In genomic region chr9:14314929-14315753, GRCh38 we compare ENCODE assay signal across 8 cellular contexts. TPM values are rescaled to one million over a fixed set of nuclear protein-coding genes. Genes with fewer than 3 reads are reported as not detected.
DNase-seq lines count a peak whose midpoint lies in the region; ATAC-seq and TF ChIP-seq lines count a peak whose summit lies in the region.

No MANE protein-coding gene starts in this region.

- H3K79me2 ChIP-seq in PC-3 (ENCODE audit: low read length) = peaks cover 63% of the 10 kb centered on the region

- H3K9me2 ChIP-seq in PC-3 (replicated peaks; ENCODE audit: low read length) = no peaks in the 10 kb centered on the region

- H3K27ac ChIP-seq in PC-3 (ENCODE audit: low read length) (peak overlapping the region; percentile 93), gastrocnemius medialis (peak overlapping the region; percentile 92 to 99 (median 98))

- H3K27me3 ChIP-seq in PC-3 (ENCODE audit: low read length) (no peaks in the 10 kb centered on the region), gastrocnemius medialis (no peaks in the 10 kb centered on the region)

- ATAC-seq in HG03520 (IDR thresholded peaks at IDR 0.05; ENCODE audit: unreplicated experiment) (peak; percentile 34), PC-3 (peak; percentile 49), gastrocnemius medialis (peak; percentile 43 to 51), GM21526 (IDR thresholded peaks at IDR 0.05; ENCODE audit: low FRiP score, unreplicated experiment) (no peak)

- H3K9me3 ChIP-seq in PC-3 (ENCODE audit: low read length) (no peaks in the 10 kb centered on the region), gastrocnemius medialis (no peaks in the 10 kb centered on the region)

- POLR2A ChIA-PET in PC-3 (lab: Charles Lee; ENCODE audit: unreplicated experiment) = interaction anchor here (0.5 to 0.9 kb wide), 4 partner anchors 85 to 193 kb away, joined by 3 to 8 read pairs (median 5); no protein-coding TSS in a partner anchor

- intact Hi-C loops in PC-3 (cut with micrococcal nuclease) (loop anchor here (2.0 to 10.0 kb wide), 4 partner anchors 64 to 280 kb away; no protein-coding TSS in a partner anchor), gastrocnemius medialis (cut with DNase I; ENCODE audit: low total_unique reads) (loop anchor here (5.0 kb wide), 4 partner anchors 32 to 608 kb away; no protein-coding TSS in a partner anchor)

- TF ChIP-seq POLR2A in gastrocnemius medialis (IDR thresholded peaks at IDR 0.05) = peak; percentile 88 to 92

- no TSS peak for BruUV-seq in PC-3 (replicated peaks; lab: Mats Ljungman, UMichigan)

- CTCF ChIA-PET in PC-3 (lab: Charles Lee) = no interaction called here

- H3K4me2 ChIP-seq in PC-3 (ENCODE audit: low read length) = peak overlapping the region; percentile 89

- DNase-seq in ACHN (peak; percentile 89), GM13977 (ENCODE audit: low spot score) (peak; percentile 43), PC-3 (peak; percentile 85), cardiac fibroblast (ENCODE audit: low read depth in 2 of 2) (peak; percentile 92 to 97), iPS-NIHi7 (ENCODE audit: extremely low spot score) (peak; percentile 63), gastrocnemius medialis (peak; percentile 91 to 95)

- in situ Hi-C loops in ACHN (cut with HindIII; ENCODE audit: low pct_ligation_motif_present, low pct_unique_long_range_greater_than_20kb, low sequenced_read_pairs) (no loop called here), GM13977 (cut with MboI; ENCODE audit: low pct_unique_long_range_greater_than_20kb, low sequenced_read_pairs, unreplicated experiment) (no loop called here), gastrocnemius medialis (cut with MboI; ENCODE audit: low sequenced_read_pairs in 4 of 4) (loop anchor here in 1 of 4 donors (25.0 kb wide), 1 partner anchor 303 kb away; no protein-coding TSS in a partner anchor)

- H3K4me1 ChIP-seq in PC-3 (ENCODE audit: insufficient read depth, low read length) (peaks cover 35% of the 10 kb centered on the region), gastrocnemius medialis (peaks cover 40 to 43% of the 10 kb centered on the region in 2 donors)

- H2AFZ ChIP-seq in PC-3 (ENCODE audit: low read length) = peak overlapping the region; percentile 77

- TF ChIP-seq CTCF in GM13977 (IDR thresholded peaks at IDR 0.05; ENCODE audit: extremely low read depth, insufficient read depth, missing control alignments) (no peak), PC-3 (conservative IDR thresholded peaks at IDR 0.05; ENCODE audit: low read depth, low read length) (no peak), cardiac fibroblast (IDR thresholded peaks at IDR 0.05; ENCODE audit: low read depth, low read length) (no peak), gastrocnemius medialis (IDR thresholded peaks at IDR 0.05 in 4 of 5, conservative IDR thresholded peaks at IDR 0.05 in 1 of 5) (peak in 2 of 5 experiments; percentile 15 to 22)

- H4K20me1 ChIP-seq in PC-3 (ENCODE audit: low read length) = peaks cover 14% of the 10 kb centered on the region; the same call in 1 of the 2 replicates

- peak overlapping the region; percentile 90 for H3K9ac ChIP-seq in PC-3 (ENCODE audit: low read length)

- H3K4me3 ChIP-seq in PC-3 (ENCODE audit: low read length) (peak overlapping the region; percentile 75), cardiac fibroblast (replicated peaks in 1 of 2; ENCODE audit: low read depth in 2 of 2, low read length in 2 of 2) (peak overlapping the region; percentile 72 to 81), gastrocnemius medialis (peak overlapping the region; percentile 81 to 91 (median 86))

- peaks cover 6% of the 10 kb centered on the region for H3F3A ChIP-seq in PC-3 (ENCODE audit: low read length, unreplicated experiment)

- no peaks in the 10 kb centered on the region for H3K36me3 ChIP-seq in PC-3 (ENCODE audit: low read depth, low read length)
- H3K36me3 ChIP-seq in gastrocnemius medialis = no peaks in the 10 kb centered on the region

RNA-seq across cellular contexts. Expression of gene NFIB, which starts 1.2 kb away (rescaled TPM):
- 18.6 and 25.3 TPM in 2 replicates for total RNA-seq in PC-3 (2014; rRNA removed)
- 10 to 100 TPM; 24.0 to 40.9 (median 30.6) TPM for total RNA-seq in gastrocnemius medialis

Comparison
In these comparisons a context has a peak if more than half of its experiments do, and no peak if none do; other contexts are left out.
1. DNase-seq: peak in every context shown above with its lines; median percentile 94 in cardiac fibroblast; 93 in gastrocnemius medialis; 89 in ACHN; 85 in PC-3; 63 in iPS-NIHi7; 43 in GM13977.